Comparison of ENCODE assay signal across 30 cellular contexts in genomic region chr2:201837391-201837790, GRCh38. TPM values are rescaled to one million over a fixed set of nuclear protein-coding genes. Genes with fewer than 3 reads are reported as not detected.
"Had no signal": no experiment of that assay in that cellular context is flagged by ENCODE, and none has a peak within 500 bp of the region (broad histone marks: within the 10 kb centered on the region; RNA-seq: fewer than 3 reads in every experiment).

No MANE protein-coding gene starts in this region.

- H3K9me3 ChIP-seq: gastrocnemius medialis had no signal

- H3K4me1 ChIP-seq: ascending aorta, heart left ventricle had no signal

- H3K27ac Mint-ChIP-seq: activated CD4-positive, alpha-beta memory T cell treated with anti-CD3 and anti-CD28 coated beads for 36 hours; activated CD4-positive, alpha-beta T cell treated with anti-CD3 and anti-CD28 coated beads for 36 hours; activated CD4-positive, alpha-beta T cell treated with anti-CD3 and anti-CD28 coated beads, Interleukin-2, amount 10 ng/mL, durations not matched to agents 24 days and 14 days; activated CD8-positive, alpha-beta memory T cell treated with anti-CD3 and anti-CD28 coated beads, Interleukin-2, amount 10 ng/mL, durations not matched to agents 7 days and 5 days; activated CD8-positive, alpha-beta T cell treated with anti-CD3 and anti-CD28 coated beads, Interleukin-2, amount 10 ng/mL, durations not matched to agents 7 days and 5 days; activated naive CD4-positive, alpha-beta T cell treated with anti-CD3 and anti-CD28 coated beads, Interleukin-2, amount 10 ng/mL, durations not matched to agents 7 days and 5 days; activated naive CD4-positive, alpha-beta T cell treated with anti-CD3 and anti-CD28 coated beads, Interleukin-2, amount 50 U/mL, for 72 hours; activated naive CD8-positive, alpha-beta T cell treated with anti-CD3 and anti-CD28 coated beads, Interleukin-2, amount 10 ng/mL, durations not matched to agents 7 days and 5 days; activated T-cell treated with anti-CD3 and anti-CD28 coated beads, Interleukin-2, amount 50 U/mL, for 72 hours; dendritic cell treated with granulocyte-macrophage colony-stimulating factor and Interleukin-4, amounts not matched to agents 40 ng/mL and 50 ng/mL, for 4 days; endodermal cell had no signal

- H3K27me3 ChIP-seq: ascending aorta, brain microvascular endothelial cell, foreskin keratinocyte, gastrocnemius medialis had no signal

- H3K27ac ChIP-seq: ascending aorta, brain microvascular endothelial cell, coronary artery, dorsolateral prefrontal cortex, foreskin keratinocyte, gastrocnemius medialis, heart left ventricle had no signal

- H3K36me3 Mint-ChIP-seq: activated CD4-positive, alpha-beta memory T cell treated with anti-CD3 and anti-CD28 coated beads for 36 hours; activated CD8-positive, alpha-beta memory T cell treated with anti-CD3 and anti-CD28 coated beads, Interleukin-2, amount 10 ng/mL, durations not matched to agents 7 days and 5 days; activated naive CD4-positive, alpha-beta T cell treated with anti-CD3 and anti-CD28 coated beads, Interleukin-2, amount 10 ng/mL, durations not matched to agents 7 days and 5 days had no signal

- DNase-seq: activated CD4-positive, alpha-beta T cell treated with anti-CD3 and anti-CD28 coated beads, Interleukin-2, amount 10 ng/mL, durations not matched to agents 24 days and 14 days; activated CD4-positive, CD25-positive, alpha-beta regulatory T cell; activated CD4-positive, CD25-positive, alpha-beta regulatory T cell treated with anti-CD3 and anti-CD28 coated beads, Interleukin-2, amount 50 U/mL, for 72 hours; activated CD8-positive, alpha-beta memory T cell treated with anti-CD3 and anti-CD28 coated beads, Interleukin-2, amount 10 ng/mL, durations not matched to agents 7 days and 5 days; activated CD8-positive, alpha-beta memory T cell treated with anti-CD3 and anti-CD28 coated beads, Interleukin-2, amount 50 U/mL, for 4 hours; activated CD8-positive, alpha-beta T cell treated with anti-CD3 and anti-CD28 coated beads, Interleukin-2, amount 10 ng/mL, durations not matched to agents 7 days and 5 days; activated gamma-delta T cell; activated naive CD4-positive, alpha-beta T cell; activated naive CD4-positive, alpha-beta T cell treated with anti-CD3 and anti-CD28 coated beads, Interleukin-2, amount 10 ng/mL, durations not matched to agents 7 days and 5 days; activated naive CD8-positive, alpha-beta T cell treated with anti-CD3 and anti-CD28 coated beads, Interleukin-2, amount 10 ng/mL, durations not matched to agents 7 days and 5 days; activated T-cell treated with anti-CD3 and anti-CD28 coated beads, Interleukin-2, amount 50 U/mL, for 1 hour; activated T-cell treated with anti-CD3 and anti-CD28 coated beads, Interleukin-2, amount 50 U/mL, for 72 hours; brain microvascular endothelial cell; dorsolateral prefrontal cortex; effector memory CD4-positive, alpha-beta T cell; endodermal cell; foreskin keratinocyte; gastrocnemius medialis; glutamatergic neuron; heart left ventricle had no signal

- H3K9me3 Mint-ChIP-seq: dendritic cell treated with granulocyte-macrophage colony-stimulating factor and Interleukin-4, amounts not matched to agents 40 ng/mL and 50 ng/mL, for 4 days had no signal

- ATAC-seq: activated CD8-positive, alpha-beta memory T cell treated with anti-CD3 and anti-CD28 coated beads, Interleukin-2, amount 10 ng/mL, durations not matched to agents 7 days and 5 days; activated CD8-positive, alpha-beta T cell treated with anti-CD3 and anti-CD28 coated beads, Interleukin-2, amount 10 ng/mL, durations not matched to agents 7 days and 5 days; esophagus mucosa; foreskin keratinocyte; gastrocnemius medialis; heart left ventricle had no signal

- H3K4me3 ChIP-seq: ascending aorta, coronary artery, dorsolateral prefrontal cortex, gastrocnemius medialis, heart left ventricle had no signal

- H3K4me3 Mint-ChIP-seq: activated CD4-positive, alpha-beta memory T cell treated with anti-CD3 and anti-CD28 coated beads for 36 hours; activated CD4-positive, alpha-beta T cell treated with anti-CD3 and anti-CD28 coated beads for 36 hours; activated CD4-positive, alpha-beta T cell treated with anti-CD3 and anti-CD28 coated beads, Interleukin-2, amount 10 ng/mL, durations not matched to agents 24 days and 14 days; activated CD8-positive, alpha-beta memory T cell treated with anti-CD3 and anti-CD28 coated beads, Interleukin-2, amount 10 ng/mL, durations not matched to agents 7 days and 5 days; activated CD8-positive, alpha-beta T cell treated with anti-CD3 and anti-CD28 coated beads, Interleukin-2, amount 10 ng/mL, durations not matched to agents 7 days and 5 days; activated naive CD4-positive, alpha-beta T cell treated with anti-CD3 and anti-CD28 coated beads, Interleukin-2, amount 10 ng/mL, durations not matched to agents 7 days and 5 days; activated naive CD8-positive, alpha-beta T cell treated with anti-CD3 and anti-CD28 coated beads, Interleukin-2, amount 10 ng/mL, durations not matched to agents 7 days and 5 days; activated T-cell treated with anti-CD3 and anti-CD28 coated beads, Interleukin-2, amount 50 U/mL, for 72 hours; central memory CD8-positive, alpha-beta T cell; dendritic cell treated with granulocyte-macrophage colony-stimulating factor and Interleukin-4, amounts not matched to agents 40 ng/mL and 50 ng/mL, for 4 days; endodermal cell had no signal

- H3K27me3 Mint-ChIP-seq: dendritic cell treated with granulocyte-macrophage colony-stimulating factor and Interleukin-4, amounts not matched to agents 40 ng/mL and 50 ng/mL, for 4 days had no signal

- H3K36me3 ChIP-seq: ascending aorta, brain microvascular endothelial cell, gastrocnemius medialis, heart left ventricle had no signal

- H3K4me1 Mint-ChIP-seq: activated CD4-positive, alpha-beta T cell treated with anti-CD3 and anti-CD28 coated beads for 36 hours; activated CD8-positive, alpha-beta memory T cell treated with anti-CD3 and anti-CD28 coated beads, Interleukin-2, amount 10 ng/mL, durations not matched to agents 7 days and 5 days; activated naive CD4-positive, alpha-beta T cell treated with anti-CD3 and anti-CD28 coated beads, Interleukin-2, amount 10 ng/mL, durations not matched to agents 7 days and 5 days; activated naive CD8-positive, alpha-beta T cell treated with anti-CD3 and anti-CD28 coated beads, Interleukin-2, amount 10 ng/mL, durations not matched to agents 7 days and 5 days; central memory CD8-positive, alpha-beta T cell had no signal

RNA-seq across cellular contexts. Expression of gene CDK15, which starts 31.1 kb away (rescaled TPM):
- total RNA-seq: activated CD4-positive, alpha-beta memory T cell treated with anti-CD3 and anti-CD28 coated beads for 36 hours; activated CD4-positive, alpha-beta T cell treated with anti-CD3 and anti-CD28 coated beads for 36 hours; activated CD4-positive, alpha-beta T cell treated with anti-CD3 and anti-CD28 coated beads, Interleukin-2, amount 10 ng/mL, durations not matched to agents 24 days and 14 days; activated CD8-positive, alpha-beta memory T cell treated with anti-CD3 and anti-CD28 coated beads for 36 hours; activated CD8-positive, alpha-beta memory T cell treated with anti-CD3 and anti-CD28 coated beads, Interleukin-2, amount 10 ng/mL, durations not matched to agents 7 days and 5 days; activated CD8-positive, alpha-beta T cell treated with anti-CD3 and anti-CD28 coated beads, Interleukin-2, amount 10 ng/mL, durations not matched to agents 7 days and 5 days; activated naive CD4-positive, alpha-beta T cell treated with anti-CD3 and anti-CD28 coated beads, Interleukin-2, amount 50 U/mL, for 72 hours; activated naive CD8-positive, alpha-beta T cell treated with anti-CD3 and anti-CD28 coated beads, Interleukin-2, amount 10 ng/mL, durations not matched to agents 7 days and 5 days; activated T-cell treated with anti-CD3 and anti-CD28 coated beads, Interleukin-2, amount 50 U/mL, for 72 hours; T-helper 1 cell treated with Interleukin-12 subunit alpha and Interleukin-12 subunit beta and Interleukin-4 antibody, amounts not matched to agents 30 ng/mL and 1 ng/mL, for 36 hours had no signal
